8 cellular contexts compared by ENCODE assay signal in the genomic region with DNA sequence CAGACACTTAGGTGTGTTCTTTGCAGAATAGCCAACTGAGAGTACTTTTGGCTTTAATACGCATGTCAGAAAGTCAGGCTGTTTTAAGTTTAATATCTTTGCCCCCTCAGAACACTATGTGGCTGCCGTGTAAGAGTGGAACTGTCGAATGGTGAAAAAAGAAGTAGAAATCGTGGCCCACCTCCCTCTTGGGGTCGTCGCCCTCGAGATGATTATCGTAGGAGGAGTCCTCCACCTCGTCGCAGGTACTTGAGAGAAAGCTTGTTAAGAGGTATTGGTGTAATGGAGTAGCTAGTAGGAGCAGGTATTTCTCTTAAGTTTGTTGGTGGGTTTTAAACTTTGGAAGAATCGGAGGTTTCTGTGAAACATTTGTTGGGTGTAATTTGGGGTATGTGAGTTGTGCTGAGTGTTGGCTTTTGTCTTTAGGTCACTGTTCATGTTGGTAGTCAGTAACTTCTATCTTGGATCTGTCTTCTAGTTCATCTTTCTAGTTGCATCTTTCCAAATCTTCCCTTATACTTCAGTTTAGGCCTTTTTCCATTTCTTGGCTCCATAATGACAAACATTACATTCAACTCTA. TPM values are rescaled to one million over a fixed set of nuclear protein-coding genes. Genes with fewer than 3 reads are reported as not detected.
A peak's percentile ranks its signal among the peaks of the same experiment; 100 is the strongest.
DNase-seq lines count a peak whose midpoint lies in the region; ATAC-seq and TF ChIP-seq lines count a peak whose summit lies in the region.

No MANE protein-coding gene starts in this region.

- no peak for TF ChIP-seq EP300 in neural cell (conservative IDR thresholded peaks at IDR 0.05; ENCODE audit: poor library complexity, severe bottlenecking)

- peaks cover 10% of the 10 kb centered on the region for H3K4me1 ChIP-seq in BE2C
- peaks cover 21% of the 10 kb centered on the region for H3K4me1 ChIP-seq in MM.1S (ENCODE audit: low read length)
- peaks cover 28% of the 10 kb centered on the region for H3K4me1 ChIP-seq in ectodermal cell (ENCODE audit: control insufficient read depth, insufficient read depth, low read length)

- H3K9me2 ChIP-seq in MM.1S (replicated peaks; ENCODE audit: insufficient read depth, low read length) (no peaks in the 10 kb centered on the region), neural cell (ENCODE audit: insufficient read depth, low read length) (no peaks in the 10 kb centered on the region)

- H3K36me3 ChIP-seq in BE2C (peaks cover 92% of the 10 kb centered on the region), MM.1S (replicated peaks; ENCODE audit: insufficient read depth, low read length) (peaks cover 64% of the 10 kb centered on the region), ectodermal cell (ENCODE audit: control insufficient read depth, insufficient read depth, low read length) (peaks cover 69% of the 10 kb centered on the region), neural cell (ENCODE audit: insufficient read depth, low read length) (peaks cover 63% of the 10 kb centered on the region)

- peaks cover 69% of the 10 kb centered on the region for H3F3A ChIP-seq in MM.1S (ENCODE audit: insufficient read depth, low read length)
- peaks cover 11% of the 10 kb centered on the region for H3F3A ChIP-seq in neural cell (ENCODE audit: insufficient read depth, low read length, poor library complexity, severe bottlenecking)

- peaks cover 87% of the 10 kb centered on the region for H4K20me1 ChIP-seq in MM.1S (ENCODE audit: insufficient read depth, low read length)
- peaks cover 84% of the 10 kb centered on the region for H4K20me1 ChIP-seq in neural cell (ENCODE audit: insufficient read depth)

- no peaks in the 10 kb centered on the region for H3K27me3 ChIP-seq in BE2C
- H3K27me3 ChIP-seq in MM.1S (replicated peaks; ENCODE audit: insufficient read depth, low read length) = no peaks in the 10 kb centered on the region
- H3K27me3 ChIP-seq in ectodermal cell (ENCODE audit: control insufficient read depth, insufficient read depth, low read length, poor library complexity, severe bottlenecking) = no peaks in the 10 kb centered on the region
- H3K27me3 ChIP-seq in neural cell (ENCODE audit: insufficient read depth, low read depth, low read length) = no peaks in the 10 kb centered on the region

- H3K9me3 ChIP-seq in BE2C (no peaks in the 10 kb centered on the region), MM.1S (replicated peaks; ENCODE audit: insufficient read depth, low read length) (no peaks in the 10 kb centered on the region), ectodermal cell (ENCODE audit: control insufficient read depth, low read length) (no peaks in the 10 kb centered on the region), neural cell (ENCODE audit: low read length) (no peaks in the 10 kb centered on the region)

- no peak for ATAC-seq in GM21360 (IDR thresholded peaks at IDR 0.05; ENCODE audit: unreplicated experiment)
- no peak for ATAC-seq in HG03354 (IDR thresholded peaks at IDR 0.05; ENCODE audit: poor library complexity, severe bottlenecking, unreplicated experiment)

- H3K4me2 ChIP-seq in MM.1S (ENCODE audit: low read depth, low read length) (peak overlapping the region; percentile 87), neural cell (ENCODE audit: low read length) (peak overlapping the region; percentile 94)

- WGBS in ectodermal cell, 2 experiments = 89 to 91% methylated on average over 11 of the region's 11 CpGs

- H3K79me2 ChIP-seq in MM.1S (ENCODE audit: low read length) = peaks cover 97% of the 10 kb centered on the region
- peaks cover 94% of the 10 kb centered on the region for H3K79me2 ChIP-seq in neural cell (replicated peaks; ENCODE audit: insufficient read depth, low read length)

- peak overlapping the region; percentile 11; the same call in 1 of the 2 replicates for H3K27ac ChIP-seq in MM.1S (ENCODE audit: low read length)
- no peak overlapping the region for H3K27ac ChIP-seq in ectodermal cell (ENCODE audit: insufficient read depth, low read depth, low read length, poor library complexity, severe bottlenecking)
- no peak overlapping the region for H3K27ac ChIP-seq in neural cell (ENCODE audit: low read length)

- DNase-seq in BE2C (no peak), MM.1S (no peak), COLO829 (ENCODE audit: low spot score) (no peak), epidermal melanocyte (ENCODE audit: insufficient read length, low spot score) (no peak)

- H2AFZ ChIP-seq in MM.1S (ENCODE audit: low read length) (no peak overlapping the region), neural cell (ENCODE audit: low read depth, low read length) (no peak overlapping the region)

- no peak for TF ChIP-seq RAD21 in neural cell (conservative IDR thresholded peaks at IDR 0.05)

- H3K9ac ChIP-seq in MM.1S (ENCODE audit: low read length) = peak overlapping the region; percentile 30; the same call in 1 of the 2 replicates
- H3K9ac ChIP-seq in neural cell (ENCODE audit: low read length) = no peak overlapping the region

- peak overlapping the region; percentile 81 for H3K4me3 ChIP-seq in BE2C (ENCODE audit: low read depth, low read length)
- H3K4me3 ChIP-seq in MM.1S (ENCODE audit: low read length) = peak overlapping the region; percentile 52
- H3K4me3 ChIP-seq in ectodermal cell (ENCODE audit: insufficient read depth, low read depth, low read length) = peak overlapping the region; percentile 100
- peak overlapping the region; percentile 72 for H3K4me3 ChIP-seq in neural cell (ENCODE audit: low read length)

- TF ChIP-seq CTCF in BE2C (IDR thresholded peaks at IDR 0.05; ENCODE audit: low read depth, low read length) (no peak), MM.1S (IDR thresholded peaks at IDR 0.05; ENCODE audit: low read length) (no peak), neural cell (IDR thresholded peaks at IDR 0.05; ENCODE audit: poor library complexity, severe bottlenecking) (no peak)

TF ChIP-seq in neural cell, 6 proteins besides CTCF, POLR2A, EP300 and RAD21:
- TF ChIP-seq MXI1 (conservative IDR thresholded peaks at IDR 0.05; ENCODE audit: poor library complexity, severe bottlenecking) (no peak), EZH2 (IDR thresholded peaks at IDR 0.05; ENCODE audit: borderline replicate concordance, insufficient read depth, low read length, poor library complexity, severe bottlenecking) (no peak), SMC3 (conservative IDR thresholded peaks at IDR 0.05; ENCODE audit: poor library complexity) (no peak), POLR2AphosphoS5 (IDR thresholded peaks at IDR 0.05) (no peak), TAF1 (IDR thresholded peaks at IDR 0.05; ENCODE audit: low read depth) (no peak)
- TF ChIP-seq, protein P1, sequence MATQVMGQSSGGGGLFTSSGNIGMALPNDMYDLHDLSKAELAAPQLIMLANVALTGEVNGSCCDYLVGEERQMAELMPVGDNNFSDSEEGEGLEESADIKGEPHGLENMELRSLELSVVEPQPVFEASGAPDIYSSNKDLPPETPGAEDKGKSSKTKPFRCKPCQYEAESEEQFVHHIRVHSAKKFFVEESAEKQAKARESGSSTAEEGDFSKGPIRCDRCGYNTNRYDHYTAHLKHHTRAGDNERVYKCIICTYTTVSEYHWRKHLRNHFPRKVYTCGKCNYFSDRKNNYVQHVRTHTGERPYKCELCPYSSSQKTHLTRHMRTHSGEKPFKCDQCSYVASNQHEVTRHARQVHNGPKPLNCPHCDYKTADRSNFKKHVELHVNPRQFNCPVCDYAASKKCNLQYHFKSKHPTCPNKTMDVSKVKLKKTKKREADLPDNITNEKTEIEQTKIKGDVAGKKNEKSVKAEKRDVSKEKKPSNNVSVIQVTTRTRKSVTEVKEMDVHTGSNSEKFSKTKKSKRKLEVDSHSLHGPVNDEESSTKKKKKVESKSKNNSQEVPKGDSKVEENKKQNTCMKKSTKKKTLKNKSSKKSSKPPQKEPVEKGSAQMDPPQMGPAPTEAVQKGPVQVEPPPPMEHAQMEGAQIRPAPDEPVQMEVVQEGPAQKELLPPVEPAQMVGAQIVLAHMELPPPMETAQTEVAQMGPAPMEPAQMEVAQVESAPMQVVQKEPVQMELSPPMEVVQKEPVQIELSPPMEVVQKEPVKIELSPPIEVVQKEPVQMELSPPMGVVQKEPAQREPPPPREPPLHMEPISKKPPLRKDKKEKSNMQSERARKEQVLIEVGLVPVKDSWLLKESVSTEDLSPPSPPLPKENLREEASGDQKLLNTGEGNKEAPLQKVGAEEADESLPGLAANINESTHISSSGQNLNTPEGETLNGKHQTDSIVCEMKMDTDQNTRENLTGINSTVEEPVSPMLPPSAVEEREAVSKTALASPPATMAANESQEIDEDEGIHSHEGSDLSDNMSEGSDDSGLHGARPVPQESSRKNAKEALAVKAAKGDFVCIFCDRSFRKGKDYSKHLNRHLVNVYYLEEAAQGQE (IDR thresholded peaks at IDR 0.05; ENCODE audit: borderline replicate concordance) = no peak

RNA-seq across cellular contexts. Expression of a gene that starts 4.7 kb away (rescaled TPM):
- 375 TPM for polyA plus RNA-seq in BE2C (2012; ENCODE audit: insufficient read depth, insufficient read length, low read depth)
- polyA plus RNA-seq in ectodermal cell (2013, experiment 1 of 4) = 676 TPM
- 838 TPM for polyA plus RNA-seq in ectodermal cell (2013, experiment 2 of 4)
- polyA plus RNA-seq in ectodermal cell (2013, experiment 3 of 4) = 490 TPM
- polyA plus RNA-seq in ectodermal cell (2013, experiment 4 of 4) = 539 TPM
- 393 and 508 TPM in 2 replicates for polyA plus RNA-seq in neural cell
- polyA minus RNA-seq in neural cell = 360 and 404 TPM in 2 replicates

RNA-seq across cellular contexts. Expression of a gene that starts 51.5 kb away (rescaled TPM):
- 7.6 TPM for polyA plus RNA-seq in BE2C (2012; ENCODE audit: insufficient read depth, insufficient read length, low read depth)
- polyA plus RNA-seq in ectodermal cell (2013, experiment 1 of 4) = 35.2 TPM
- 35.0 TPM for polyA plus RNA-seq in ectodermal cell (2013, experiment 2 of 4)
- 25.0 TPM for polyA plus RNA-seq in ectodermal cell (2013, experiment 3 of 4)
- 29.4 TPM for polyA plus RNA-seq in ectodermal cell (2013, experiment 4 of 4)
- polyA plus RNA-seq in neural cell = 58.7 and 59.3 TPM in 2 replicates
- 28.2 and 37.6 TPM in 2 replicates for polyA minus RNA-seq in neural cell
